Comparison of ENCODE assay signal across 8 cellular contexts in genomic region chr19:40464059-40465024, GRCh38. TPM values are rescaled to one million over a fixed set of nuclear protein-coding genes. Genes with fewer than 3 reads are reported as not detected.
DNase-seq lines count a peak whose midpoint lies in the region; ATAC-seq and TF ChIP-seq lines count a peak whose summit lies in the region.

No MANE protein-coding gene starts in this region.

- DNase-seq in GM12864 (ENCODE audit: low read depth) (no peak), NCI-H146 treated with DMSO at 0.1 percent for 48 hours (lab: John Stamatoyannopoulos, UW; ENCODE audit: unreplicated experiment) (peak; percentile 32), T-helper 22 cell (ENCODE audit: low read depth) (peak; percentile 33), astrocyte of the spinal cord (ENCODE audit: low read depth, low spot score) (peak; percentile 85), hepatocyte (ENCODE audit: low spot score) (peak; percentile 94), retinal pigment epithelial cell (ENCODE audit: low read depth) (peak; percentile 61)

- 28% methylated on average over 11 of the region's 11 CpGs for WGBS in hepatocyte (ENCODE audit: low lambda C conversion rate, missing lambda C conversion rate)

- H3K36me3 ChIP-seq in hepatocyte (replicated peaks; ENCODE audit: insufficient read depth, low read depth), result no peaks in the 10 kb centered on the region

- peaks cover 5% of the 10 kb centered on the region for H3K4me1 ChIP-seq in hepatocyte (ENCODE audit: insufficient read depth)

- H3K9me2 ChIP-seq in hepatocyte (replicated peaks; ENCODE audit: insufficient read depth), result no peaks in the 10 kb centered on the region

- H3K27me3 ChIP-seq in hepatocyte, result peaks cover 9% of the 10 kb centered on the region

- H4K20me1 ChIP-seq in hepatocyte (ENCODE audit: insufficient read depth, poor library complexity, severe bottlenecking), result no peaks in the 10 kb centered on the region

- peak overlapping the region; percentile 88 for H3K27ac ChIP-seq in hepatocyte

- in situ Hi-C loops in astrocyte of the spinal cord (cut with HindIII; ENCODE audit: low sequenced_read_pairs), result no loop called here

- H3K4me2 ChIP-seq in hepatocyte, result peak overlapping the region; percentile 79

- no peak overlapping the region for H2AFZ ChIP-seq in hepatocyte

- TF ChIP-seq CTCF in GM12864 (IDR thresholded peaks at IDR 0.05; ENCODE audit: low read depth, low read length, missing control alignments), result peak; percentile 90
- TF ChIP-seq CTCF in astrocyte of the spinal cord (IDR thresholded peaks at IDR 0.05; ENCODE audit: low read depth, low read length), result peak; percentile 87
- peak; percentile 68 for TF ChIP-seq CTCF in hepatocyte (IDR thresholded peaks at IDR 0.05; ENCODE audit: poor library complexity)
- peak; percentile 89 for TF ChIP-seq CTCF in retinal pigment epithelial cell (conservative IDR thresholded peaks at IDR 0.05; ENCODE audit: low read depth, low read length)

- H3K9me3 ChIP-seq in hepatocyte (ENCODE audit: low read depth), result no peaks in the 10 kb centered on the region

- ATAC-seq in HG02852 (IDR thresholded peaks at IDR 0.05; ENCODE audit: unreplicated experiment), result no peak
- ATAC-seq in HG03025 (IDR thresholded peaks at IDR 0.05; ENCODE audit: low FRiP score, unreplicated experiment), result no peak

- peaks cover 18% of the 10 kb centered on the region for H3K79me2 ChIP-seq in hepatocyte

- H3K4me3 ChIP-seq in GM12864 (ENCODE audit: low read depth, low read length), result peak overlapping the region; percentile 63
- H3K4me3 ChIP-seq in astrocyte of the spinal cord (ENCODE audit: low read depth, low read length), result peak overlapping the region; percentile 70
- H3K4me3 ChIP-seq in hepatocyte, result peak overlapping the region; percentile 35
- H3K4me3 ChIP-seq in retinal pigment epithelial cell (ENCODE audit: low read length), result peak overlapping the region; percentile 69

RNA-seq across cellular contexts. Expression of gene BLVRB, which starts 1.2 kb away (rescaled TPM):
- 114 and 116 TPM in 2 replicates for total RNA-seq in hepatocyte
- polyA plus RNA-seq in hepatocyte, result 146 and 157 TPM in 2 replicates

RNA-seq across cellular contexts. Expression of gene SPTBN4, which starts 2.5 kb away (rescaled TPM):
- 0.28 and 0.67 TPM in 2 replicates for total RNA-seq in hepatocyte
- polyA plus RNA-seq in hepatocyte, result 0.66 and 1.3 TPM in 2 replicates

RNA-seq across cellular contexts. Expression of gene SERTAD3, which starts 20.2 kb away (rescaled TPM):
- 36.4 and 40.4 TPM in 2 replicates for total RNA-seq in hepatocyte
- polyA plus RNA-seq in hepatocyte, result 62.2 and 64.0 TPM in 2 replicates

RNA-seq across cellular contexts. Expression of gene SERTAD1, which starts 38.5 kb away (rescaled TPM):
- total RNA-seq in hepatocyte, result 14.4 and 17.1 TPM in 2 replicates
- 17.9 and 23.6 TPM in 2 replicates for polyA plus RNA-seq in hepatocyte

RNA-seq across cellular contexts. Expression of gene PRX, which starts 51.2 kb away (rescaled TPM):
- 1.9 and 2.0 TPM in 2 replicates for total RNA-seq in hepatocyte
- polyA plus RNA-seq in hepatocyte, result 0.80 and 1.4 TPM in 2 replicates
